In genomic region chr2:70248145-70248809, GRCh38 we compare ENCODE assay signal across 8 cellular contexts. TPM values are rescaled to one million over a fixed set of nuclear protein-coding genes. Genes with fewer than 3 reads are reported as not detected.
DNase-seq lines count a peak whose midpoint lies in the region; ATAC-seq and TF ChIP-seq lines count a peak whose summit lies in the region.

A gene with protein sequence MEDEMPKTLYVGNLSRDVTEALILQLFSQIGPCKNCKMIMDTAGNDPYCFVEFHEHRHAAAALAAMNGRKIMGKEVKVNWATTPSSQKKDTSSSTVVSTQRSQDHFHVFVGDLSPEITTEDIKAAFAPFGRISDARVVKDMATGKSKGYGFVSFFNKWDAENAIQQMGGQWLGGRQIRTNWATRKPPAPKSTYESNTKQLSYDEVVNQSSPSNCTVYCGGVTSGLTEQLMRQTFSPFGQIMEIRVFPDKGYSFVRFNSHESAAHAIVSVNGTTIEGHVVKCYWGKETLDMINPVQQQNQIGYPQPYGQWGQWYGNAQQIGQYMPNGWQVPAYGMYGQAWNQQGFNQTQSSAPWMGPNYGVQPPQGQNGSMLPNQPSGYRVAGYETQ (minus strand): TSS chr2:70248628. CDS start chr2:70248430, 198 bp downstream.

- peak; percentile 96 for ATAC-seq in GM21515 (IDR thresholded peaks at IDR 0.05; ENCODE audit: unreplicated experiment)

- H3K4me2 ChIP-seq in OCI-LY3 (ENCODE audit: low read length) = peak within 1 kb of the TSS; percentile 88

- H3K27me3 ChIP-seq in OCI-LY3 (ENCODE audit: low read depth, low read length) = no peaks in the 10 kb centered on the region
- no peaks in the 10 kb centered on the region for H3K27me3 ChIP-seq in mononuclear cell (ENCODE audit: insufficient read depth, low read length)

- TF ChIP-seq CTCF in OCI-LY3 (IDR thresholded peaks at IDR 0.05; ENCODE audit: low read depth, low read length) = no peak

- H3K9me3 ChIP-seq in OCI-LY3 (ENCODE audit: insufficient read depth, low read length) = no peaks in the 10 kb centered on the region
- no peaks in the 10 kb centered on the region for H3K9me3 ChIP-seq in mononuclear cell (ENCODE audit: low read depth, low read length)

- peak within 1 kb of the TSS; percentile 94 for H3K9ac ChIP-seq in OCI-LY3 (ENCODE audit: low read length)

- H3K27ac ChIP-seq in OCI-LY3 (ENCODE audit: low read length) = peak within 1 kb of the TSS; percentile 87

- H2AFZ ChIP-seq in OCI-LY3 (ENCODE audit: low read depth, low read length) = peak within 1 kb of the TSS; percentile 72; the same call in 1 of the 2 replicates

- peak; percentile 96 for DNase-seq in D341Med (ENCODE audit: low spot score)
- DNase-seq in HuH-7 (ENCODE audit: low spot score) = peak; percentile 94
- peak; percentile 99 for DNase-seq in activated CD8-positive, alpha-beta memory T cell treated with anti-CD3 and anti-CD28 coated beads, Interleukin-2, amount 50 U/mL, for 48 hours
- peak; percentile 90 for DNase-seq in epidermal melanocyte (ENCODE audit: insufficient read length, low spot score)
- peak; percentile 96 for DNase-seq in stimulated activated CD8-positive, alpha-beta memory T cell treated with anti-CD3 and anti-CD28 coated beads, Interleukin-4, amount 100 ng/mL, for 1 hour (ENCODE audit: low read depth in 2 of 2, low spot score in 1 of 2)

- H3K36me3 ChIP-seq in OCI-LY3 (replicated peaks; ENCODE audit: low read depth, low read length) = peaks cover 7% of the 10 kb centered on the region

- H4K20me1 ChIP-seq in OCI-LY3 (ENCODE audit: insufficient read depth, low read length) = peaks cover 19% of the 10 kb centered on the region

- peak within 1 kb of the TSS; percentile 90 for H3K4me3 ChIP-seq in OCI-LY3 (ENCODE audit: low read length)
- peak within 1 kb of the TSS; percentile 100 for H3K4me3 ChIP-seq in mononuclear cell (ENCODE audit: low read length)

- H3K79me2 ChIP-seq in OCI-LY3 (ENCODE audit: low read length) = peaks cover 51% of the 10 kb centered on the region

- H3K4me1 ChIP-seq in OCI-LY3 (ENCODE audit: low read length) (peaks cover 7% of the 10 kb centered on the region; the same call in 1 of the 2 replicates), mononuclear cell (ENCODE audit: insufficient read depth, low read length) (peaks cover 38% of the 10 kb centered on the region)

RNA-seq across cellular contexts. Expression of the gene that starts here (rescaled TPM):
- total RNA-seq in mononuclear cell = 57.1 TPM

Comparison
In these comparisons a context has a peak if more than half of its experiments do, and no peak if none do; other contexts are left out.
1. Peak in every context shown above with its lines: DNase-seq, ATAC-seq, H3K4me3 ChIP-seq and H3K27ac ChIP-seq.